In the genomic region with DNA sequence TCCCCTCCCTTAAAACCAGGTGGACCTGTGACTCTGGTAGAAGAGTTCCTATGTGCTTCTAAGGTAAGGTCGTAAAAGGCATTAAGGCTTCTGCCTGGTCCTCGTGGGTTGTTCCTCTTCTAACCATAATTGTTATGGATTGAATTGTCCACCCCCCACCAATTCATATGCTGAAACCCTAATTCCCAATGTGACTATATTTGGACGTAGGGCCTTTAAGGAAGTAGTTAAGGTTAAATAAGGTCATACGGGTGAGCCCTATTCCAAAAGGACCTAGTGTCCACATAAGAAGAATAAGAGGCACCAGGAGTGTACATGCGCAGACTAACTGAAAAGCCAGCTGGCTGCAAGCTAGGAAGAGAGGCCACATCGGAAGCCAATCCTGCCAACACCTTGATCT, we compare ENCODE assay signal across 12 cellular contexts. TPM values are rescaled to one million over a fixed set of nuclear protein-coding genes. Genes with fewer than 3 reads are reported as not detected.
DNase-seq lines count a peak whose midpoint lies in the region; ATAC-seq and TF ChIP-seq lines count a peak whose summit lies in the region.
"Had no signal": no experiment of that assay in that cellular context is flagged by ENCODE, and none has a peak within 500 bp of the region (broad histone marks: within the 10 kb centered on the region; RNA-seq: fewer than 3 reads in every experiment).

No MANE protein-coding gene starts in this region.

- no peak for TF ChIP-seq RAD21 in IMR-90 (IDR thresholded peaks at IDR 0.05; ENCODE audit: low read length)
- TF ChIP-seq RAD21 in neural cell (conservative IDR thresholded peaks at IDR 0.05), result no peak

- no peak overlapping the region for H3K4ac ChIP-seq in IMR-90 (ENCODE audit: low read depth, low read length)

- H3K4me3 ChIP-seq in Caco-2 (ENCODE audit: low read depth, low read length) (no peak overlapping the region), IMR-90 (ENCODE audit: insufficient read depth, low read depth, low read length) (no peak overlapping the region), neural cell (ENCODE audit: low read length) (peak overlapping the region; percentile 98)

- H3K27me3 Mint-ChIP-seq in Caco-2 (ENCODE audit: insufficient read depth, unreplicated experiment), result no peaks in the 10 kb centered on the region
- no peaks in the 10 kb centered on the region for H3K27me3 Mint-ChIP-seq in activated naive CD8-positive, alpha-beta T cell treated with anti-CD3 and anti-CD28 coated beads, Interleukin-2, amount 50 U/mL, for 24 hours

- no peak overlapping the region for H3K27ac Mint-ChIP-seq in Caco-2 (ENCODE audit: unreplicated experiment)
- H3K27ac Mint-ChIP-seq in activated naive CD8-positive, alpha-beta T cell treated with anti-CD3 and anti-CD28 coated beads, Interleukin-2, amount 50 U/mL, for 24 hours, result peak overlapping the region; percentile 61

- H4K8ac ChIP-seq in IMR-90 (ENCODE audit: low read depth in 2 of 2, low read length in 2 of 2), result no peak overlapping the region

- in situ Hi-C loops in IMR-90 (cut with MboI; ENCODE audit: low sequenced_read_pairs), result loop anchor here (10.0 kb wide), 1 partner anchor 493 kb away; no protein-coding TSS in a partner anchor

- no peaks in the 10 kb centered on the region for H3K36me3 ChIP-seq in Caco-2 (ENCODE audit: control insufficient read depth, insufficient read depth, low read length)
- H3K36me3 ChIP-seq in IMR-90 (ENCODE audit: control insufficient read depth, insufficient read depth, low read length), result peaks cover 2% of the 10 kb centered on the region; the same call in 1 of the 2 replicates
- no peaks in the 10 kb centered on the region for H3K36me3 ChIP-seq in neural cell (ENCODE audit: insufficient read depth, low read length)

- H2BK20ac ChIP-seq in IMR-90 (ENCODE audit: low read depth, low read length), result no peak overlapping the region

- peak overlapping the region; percentile 16; the same call in 1 of the 2 replicates for H3K4me2 ChIP-seq in IMR-90 (ENCODE audit: low read depth, low read length)
- no peak overlapping the region for H3K4me2 ChIP-seq in neural cell (ENCODE audit: low read length)

- no peak overlapping the region for H4K91ac ChIP-seq in IMR-90 (ENCODE audit: insufficient read depth, low read depth, low read length)

- no peak for TF ChIP-seq EP300 in neural cell (conservative IDR thresholded peaks at IDR 0.05; ENCODE audit: poor library complexity, severe bottlenecking)

- H2AFZ ChIP-seq in IMR-90 (replicated peaks; ENCODE audit: low read length, poor library complexity), result no peak overlapping the region
- no peak overlapping the region for H2AFZ ChIP-seq in neural cell (ENCODE audit: low read depth, low read length)

- H2AK9ac ChIP-seq in IMR-90 (replicated peaks; ENCODE audit: low read depth, low read length, poor library complexity), result no peak overlapping the region

- no peak overlapping the region for H3K56ac ChIP-seq in IMR-90 (ENCODE audit: extremely low read depth, insufficient read depth, low read length)

- H2BK120ac ChIP-seq in IMR-90 (ENCODE audit: low read depth, low read length), result no peak overlapping the region

- intact Hi-C loops in Caco-2 (cut with micrococcal nuclease; ENCODE audit: unreplicated experiment) (loop anchor here (5.0 to 10.0 kb wide), 3 partner anchors 59 to 463 kb away; no protein-coding TSS in a partner anchor), IMR-90 (cut with micrococcal nuclease) (loop anchor here (2.0 kb wide), 1 partner anchor 59 kb away; no protein-coding TSS in a partner anchor)

- TF ChIP-seq POLR2A in IMR-90 (IDR thresholded peaks at IDR 0.05; ENCODE audit: low read depth, low read length), result no peak

- peaks cover 18% of the 10 kb centered on the region for H3K9me1 ChIP-seq in IMR-90 (ENCODE audit: insufficient read depth, low read length)

- H3K27me3 ChIP-seq in Caco-2 (replicated peaks; ENCODE audit: control insufficient read depth, insufficient read depth, low read length) (no peaks in the 10 kb centered on the region), IMR-90 (ENCODE audit: control insufficient read depth, insufficient read depth, low read length) (no peaks in the 10 kb centered on the region), neural cell (ENCODE audit: insufficient read depth, low read depth, low read length) (no peaks in the 10 kb centered on the region)
- H3K27me3 ChIP-seq: foreskin keratinocyte had no signal

- no peak overlapping the region for H2AK5ac ChIP-seq in IMR-90 (ENCODE audit: low read depth, low read length)

- no peak for TF ChIP-seq CTCF in Caco-2 (IDR thresholded peaks at IDR 0.05; ENCODE audit: insufficient read depth in 1 of 2, low read depth in 1 of 2, low read length in 1 of 2, severe bottlenecking in 1 of 2, unreplicated experiment in 1 of 2)
- TF ChIP-seq CTCF in IMR-90 (conservative IDR thresholded peaks at IDR 0.05; ENCODE audit: low read depth, low read length), result no peak
- TF ChIP-seq CTCF in neural cell (IDR thresholded peaks at IDR 0.05; ENCODE audit: poor library complexity, severe bottlenecking), result no peak

- WGBS in IMR-90 (ENCODE audit: extremely low coverage in 2 of 2, insufficient read length in 1 of 2), 2 experiments, result 100% methylated on average over 1 of the region's 6 CpGs; no CpG with 5 or more reads in 1 of the 2 experiments

- H3K79me1 ChIP-seq in IMR-90 (ENCODE audit: low read depth in 1 of 2, low read length in 2 of 2), result peaks cover 26 to 50% of the 10 kb centered on the region in 2 experiments

- H3F3A ChIP-seq in neural cell (ENCODE audit: insufficient read depth, low read length, poor library complexity, severe bottlenecking), result peaks cover 8% of the 10 kb centered on the region

- H3K4me3 Mint-ChIP-seq in Caco-2 (ENCODE audit: unreplicated experiment), result peak overlapping the region; percentile 95
- H3K4me3 Mint-ChIP-seq in activated naive CD8-positive, alpha-beta T cell treated with anti-CD3 and anti-CD28 coated beads, Interleukin-2, amount 50 U/mL, for 24 hours, result peak overlapping the region; percentile 99

- no peak overlapping the region for H4K5ac ChIP-seq in IMR-90 (ENCODE audit: low read depth, low read length)

- dilution Hi-C loops in IMR-90 (cut with HindIII; ENCODE audit: low sequenced_read_pairs, unreplicated experiment), result no loop called here

- no peak overlapping the region for H2BK15ac ChIP-seq in IMR-90 (ENCODE audit: low read depth, low read length)

- H3K9me2 ChIP-seq in neural cell (ENCODE audit: insufficient read depth, low read length), result no peaks in the 10 kb centered on the region

- peaks cover 6% of the 10 kb centered on the region for H3K4me1 Mint-ChIP-seq in Caco-2 (ENCODE audit: low read depth, unreplicated experiment)
- H3K4me1 Mint-ChIP-seq in activated naive CD8-positive, alpha-beta T cell treated with anti-CD3 and anti-CD28 coated beads, Interleukin-2, amount 50 U/mL, for 24 hours, result peaks cover 71% of the 10 kb centered on the region

- DNase-seq in Caco-2 (no peak), IMR-90 (no peak), NCI-H2107 treated with DMSO at 0.1 percent for 48 hours (lab: John Stamatoyannopoulos, UW; ENCODE audit: unreplicated experiment) (no peak), NCI-H69 (lab: John Stamatoyannopoulos, UW) (no peak), NCI-H187 treated with DMSO at 0.1 percent for 48 hours (lab: John Stamatoyannopoulos, UW) (no peak)
- DNase-seq in activated naive CD8-positive, alpha-beta T cell treated with anti-CD3 and anti-CD28 coated beads, Interleukin-2, amount 50 U/mL, for 24 hours, result no peak
- DNase-seq: activated CD4-positive, alpha-beta T cell treated with anti-CD3 and anti-CD28 coated beads, Interleukin-2, amount 50 U/mL, for 1 hour; foreskin keratinocyte; NCI-H1417 had no signal

- H3K9me3 Mint-ChIP-seq in Caco-2 (ENCODE audit: unreplicated experiment), result no peaks in the 10 kb centered on the region
- no peaks in the 10 kb centered on the region for H3K9me3 Mint-ChIP-seq in activated naive CD8-positive, alpha-beta T cell treated with anti-CD3 and anti-CD28 coated beads, Interleukin-2, amount 50 U/mL, for 24 hours

- H3K14ac ChIP-seq in IMR-90 (replicated peaks; ENCODE audit: low read depth, low read length), result no peak overlapping the region

- H4K20me1 ChIP-seq in IMR-90 (ENCODE audit: insufficient read depth, low read length) (peaks cover 6% of the 10 kb centered on the region; the same call in 1 of the 2 replicates), neural cell (ENCODE audit: insufficient read depth) (no peaks in the 10 kb centered on the region)

- no peak overlapping the region for H3K9ac ChIP-seq in IMR-90 (ENCODE audit: low read depth, low read length)
- no peak overlapping the region for H3K9ac ChIP-seq in neural cell (ENCODE audit: low read length)

- H3K4me1 ChIP-seq in Caco-2, result 0 out of 2 replicates have a peak, but pooled peaks cover 6% of the 10 kb centered on the region
- H3K4me1 ChIP-seq in IMR-90 (ENCODE audit: control insufficient read depth, insufficient read depth, low read length), result peaks cover 16% of the 10 kb centered on the region
- H3K4me1 ChIP-seq: foreskin keratinocyte had no signal

- H3K27ac ChIP-seq in IMR-90 (ENCODE audit: insufficient read depth, low read length) (no peak overlapping the region), neural cell (ENCODE audit: low read length) (no peak overlapping the region)
- H3K27ac ChIP-seq: foreskin keratinocyte had no signal

- H3K18ac ChIP-seq in IMR-90 (ENCODE audit: low read depth, low read length), result no peak overlapping the region

- POLR2A ChIA-PET in Caco-2 (lab: Charles Lee), result no interaction called here
- POLR2A ChIA-PET in IMR-90 (lab: Charles Lee; ENCODE audit: unreplicated experiment), result no interaction called here

- BruUV-seq in Caco-2 (replicated peaks; lab: Mats Ljungman, UMichigan) (no TSS peak), IMR-90 (replicated peaks; lab: Mats Ljungman, UMichigan) (no TSS peak)

- peaks cover 20% of the 10 kb centered on the region for H3K36me3 Mint-ChIP-seq in Caco-2 (ENCODE audit: insufficient read depth, unreplicated experiment)
- peaks cover 41% of the 10 kb centered on the region for H3K36me3 Mint-ChIP-seq in activated naive CD8-positive, alpha-beta T cell treated with anti-CD3 and anti-CD28 coated beads, Interleukin-2, amount 50 U/mL, for 24 hours (ENCODE audit: low read depth)

- no peak for ATAC-seq in IMR-90 (ENCODE audit: low read depth)
- ATAC-seq in activated naive CD8-positive, alpha-beta T cell treated with anti-CD3 and anti-CD28 coated beads, Interleukin-2, amount 50 U/mL, for 24 hours, result no peak
- ATAC-seq in HG03175 (IDR thresholded peaks at IDR 0.05; ENCODE audit: unreplicated experiment), result no peak
- ATAC-seq: foreskin keratinocyte, Panc1 had no signal

- no peak overlapping the region for H2BK5ac ChIP-seq in IMR-90 (ENCODE audit: low read depth, low read length, poor library complexity, severe bottlenecking)

- H3K23ac ChIP-seq in IMR-90 (ENCODE audit: low read depth, low read length), result no peak overlapping the region

- CTCF ChIA-PET in Caco-2 (lab: Charles Lee), result no interaction called here
- CTCF ChIA-PET in IMR-90 (lab: Yijun Ruan, JAX), result interaction anchor here (0.9 kb wide), 1 partner anchor 444 kb away, joined by 3 read pairs; no protein-coding TSS in a partner anchor

- H3K9me3 ChIP-seq in Caco-2 (no peaks in the 10 kb centered on the region), IMR-90 (ENCODE audit: control insufficient read depth, insufficient read depth, low read length) (no peaks in the 10 kb centered on the region), neural cell (ENCODE audit: low read length) (no peaks in the 10 kb centered on the region)

- peaks cover 31% of the 10 kb centered on the region for H3K79me2 ChIP-seq in neural cell (replicated peaks; ENCODE audit: insufficient read depth, low read length)

RNA-seq across cellular contexts. Expression of gene ADPGK, which starts 1.9 kb away (rescaled TPM):
- total RNA-seq in Caco-2 (2022), result 52.6 and 55.6 TPM in 2 replicates
- 48.0 and 53.2 TPM in 2 replicates for total RNA-seq in IMR-90 (2012; rRNA removed)
- polyA plus RNA-seq in IMR-90 (2012; rRNA removed), result 56.1 and 62.8 TPM in 2 replicates
- polyA plus RNA-seq in IMR-90 (2012; cell fraction: cytosol; rRNA removed), result 34.3 and 54.9 TPM in 2 replicates
- polyA plus RNA-seq in IMR-90 (2012; cell fraction: nucleus; rRNA removed; ENCODE audit: low replicate concordance), result 111 and 118 TPM in 2 replicates
- 33.7 and 38.2 TPM in 2 replicates for polyA plus RNA-seq in neural cell
- polyA minus RNA-seq in neural cell, result 32.1 and 33.9 TPM in 2 replicates
